8 cellular contexts compared by ENCODE assay signal in genomic region chr22:37608477-37609239, GRCh38. TPM values are rescaled to one million over a fixed set of nuclear protein-coding genes. Genes with fewer than 3 reads are reported as not detected.
DNase-seq lines count a peak whose midpoint lies in the region; ATAC-seq and TF ChIP-seq lines count a peak whose summit lies in the region.

GGA1 (plus strand) TSS chr22:37608834; CDS start chr22:37608861, 27 bp downstream.

- H3K27ac ChIP-seq in SU-DHL-6 (ENCODE audit: low read depth, low read length), result peak within 1 kb of the TSS; percentile 95
- peak within 1 kb of the TSS; percentile 91 to 94 for H3K27ac ChIP-seq in thoracic aorta

- peak within 1 kb of the TSS; percentile 86 for H3K9ac ChIP-seq in SU-DHL-6 (ENCODE audit: low read length)

- H3K4me3 Mint-ChIP-seq in activated naive CD8-positive, alpha-beta T cell treated with anti-CD3 and anti-CD28 coated beads, Interleukin-2, amount 10 ng/mL, durations not matched to agents 7 days and 5 days, result peak within 1 kb of the TSS; percentile 95
- H3K4me3 Mint-ChIP-seq in glutamatergic neuron (ENCODE audit: unreplicated experiment) (peak within 1 kb of the TSS; percentile 98), osteocyte (ENCODE audit: unreplicated experiment) (peak within 1 kb of the TSS; percentile 85)

- H3K4me3 ChIP-seq in GM12864 (ENCODE audit: low read depth, low read length) (peak within 1 kb of the TSS; percentile 76), SU-DHL-6 (ENCODE audit: insufficient read depth, low read length, poor library complexity, severe bottlenecking) (peak within 1 kb of the TSS; percentile 88), thoracic aorta (peak within 1 kb of the TSS; percentile 74)

- peaks cover 30% of the 10 kb centered on the region for H3K79me2 ChIP-seq in SU-DHL-6 (ENCODE audit: insufficient read depth, low read length)

- peaks cover 20% of the 10 kb centered on the region for H3F3A ChIP-seq in SU-DHL-6 (ENCODE audit: insufficient read depth)

- H3K9me3 Mint-ChIP-seq in activated naive CD8-positive, alpha-beta T cell treated with anti-CD3 and anti-CD28 coated beads, Interleukin-2, amount 10 ng/mL, durations not matched to agents 7 days and 5 days, result no peaks in the 10 kb centered on the region
- H3K9me3 Mint-ChIP-seq in glutamatergic neuron (ENCODE audit: unreplicated experiment), result peaks cover 10% of the 10 kb centered on the region
- no peaks in the 10 kb centered on the region for H3K9me3 Mint-ChIP-seq in osteocyte (ENCODE audit: unreplicated experiment)

- peaks cover 50% of the 10 kb centered on the region for H3K4me1 Mint-ChIP-seq in activated naive CD8-positive, alpha-beta T cell treated with anti-CD3 and anti-CD28 coated beads, Interleukin-2, amount 10 ng/mL, durations not matched to agents 7 days and 5 days
- H3K4me1 Mint-ChIP-seq in glutamatergic neuron (ENCODE audit: low read depth, unreplicated experiment) (peaks cover 7% of the 10 kb centered on the region), osteocyte (ENCODE audit: unreplicated experiment) (peaks cover 36% of the 10 kb centered on the region)

- H3K36me3 ChIP-seq in SU-DHL-6 (ENCODE audit: low read length) (no peaks in the 10 kb centered on the region), thoracic aorta (no peaks in the 10 kb centered on the region)

- no peaks in the 10 kb centered on the region for H3K9me3 ChIP-seq in SU-DHL-6 (ENCODE audit: insufficient read depth, low read length)
- no peaks in the 10 kb centered on the region for H3K9me3 ChIP-seq in thoracic aorta

- H3K9me2 ChIP-seq in SU-DHL-6 (replicated peaks; ENCODE audit: insufficient read depth, low read length), result no peaks in the 10 kb centered on the region

- POLR2A ChIA-PET in activated naive CD8-positive, alpha-beta T cell treated with anti-CD3 and anti-CD28 coated beads, Interleukin-2, amount 10 ng/mL, durations not matched to agents 7 days and 5 days (lab: Charles Lee), result interaction anchor here (0.6 to 4.5 kb wide), 26 partner anchors 10 to 386 kb away, joined by 3 to 51 read pairs (median 5); partner anchors contain the start of genes GCAT, LGALS1, NOL12 and PDXP

- H2AFZ ChIP-seq in SU-DHL-6 (ENCODE audit: low read depth, low read length, severe bottlenecking), result peak within 1 kb of the TSS; percentile 98

- H3K27me3 Mint-ChIP-seq in activated naive CD8-positive, alpha-beta T cell treated with anti-CD3 and anti-CD28 coated beads, Interleukin-2, amount 10 ng/mL, durations not matched to agents 7 days and 5 days, result peaks cover 7% of the 10 kb centered on the region
- H3K27me3 Mint-ChIP-seq in glutamatergic neuron (ENCODE audit: unreplicated experiment) (peaks cover 11% of the 10 kb centered on the region), osteocyte (ENCODE audit: unreplicated experiment) (peaks cover 16% of the 10 kb centered on the region)

- H3K27ac Mint-ChIP-seq in activated naive CD8-positive, alpha-beta T cell treated with anti-CD3 and anti-CD28 coated beads, Interleukin-2, amount 10 ng/mL, durations not matched to agents 7 days and 5 days, result peak within 1 kb of the TSS; percentile 98
- peak within 1 kb of the TSS; percentile 99 for H3K27ac Mint-ChIP-seq in glutamatergic neuron (ENCODE audit: unreplicated experiment)
- H3K27ac Mint-ChIP-seq in osteocyte (ENCODE audit: unreplicated experiment), result peak within 1 kb of the TSS; percentile 99

- peak within 1 kb of the TSS; percentile 88 for H3K4me2 ChIP-seq in SU-DHL-6 (ENCODE audit: low read depth, low read length, poor library complexity, severe bottlenecking)

- DNase-seq in GM12864 (ENCODE audit: low read depth) (peak; percentile 96), NCI-H1417 (lab: John Stamatoyannopoulos, UW) (peak; percentile 87 to 96 (median 96)), glutamatergic neuron (peak; percentile 91), osteocyte (ENCODE audit: extremely low spot score, unreplicated experiment) (peak; percentile 98), thoracic aorta (ENCODE audit: low spot score) (peak; percentile 79)
- peak; percentile 97 for DNase-seq in activated naive CD8-positive, alpha-beta T cell treated with anti-CD3 and anti-CD28 coated beads, Interleukin-2, amount 10 ng/mL, durations not matched to agents 7 days and 5 days

- TF ChIP-seq CTCF in GM12864 (IDR thresholded peaks at IDR 0.05; ENCODE audit: low read depth, low read length, missing control alignments), result no peak
- TF ChIP-seq CTCF in SU-DHL-6 (IDR thresholded peaks at IDR 0.05; ENCODE audit: insufficient read depth, low read length, poor library complexity, severe bottlenecking), result no peak
- TF ChIP-seq CTCF in glutamatergic neuron (IDR thresholded peaks at IDR 0.05; ENCODE audit: partially characterized antibody, unreplicated experiment), result no peak
- TF ChIP-seq CTCF in osteocyte (IDR thresholded peaks at IDR 0.05), result no peak
- TF ChIP-seq CTCF in thoracic aorta (IDR thresholded peaks at IDR 0.05), result peak; percentile 12

- H3K27me3 ChIP-seq in SU-DHL-6 (ENCODE audit: low read length) (no peaks in the 10 kb centered on the region), thoracic aorta (replicated peaks; ENCODE audit: insufficient read depth) (no peaks in the 10 kb centered on the region)

- H3K36me3 Mint-ChIP-seq in activated naive CD8-positive, alpha-beta T cell treated with anti-CD3 and anti-CD28 coated beads, Interleukin-2, amount 10 ng/mL, durations not matched to agents 7 days and 5 days, result peaks cover 2% of the 10 kb centered on the region
- no peaks in the 10 kb centered on the region for H3K36me3 Mint-ChIP-seq in glutamatergic neuron (ENCODE audit: unreplicated experiment)
- H3K36me3 Mint-ChIP-seq in osteocyte (ENCODE audit: unreplicated experiment), result no peaks in the 10 kb centered on the region

- ATAC-seq in HG02759 (IDR thresholded peaks at IDR 0.05; ENCODE audit: unreplicated experiment), result peak; percentile 85
- ATAC-seq in activated naive CD8-positive, alpha-beta T cell treated with anti-CD3 and anti-CD28 coated beads, Interleukin-2, amount 10 ng/mL, durations not matched to agents 7 days and 5 days (ENCODE audit: low read depth), result peak; percentile 81
- ATAC-seq in thoracic aorta (ENCODE audit: insufficient number of reproducible peaks, low FRiP score, low read depth), result peak; percentile 76

- no peaks in the 10 kb centered on the region for H4K20me1 ChIP-seq in SU-DHL-6 (ENCODE audit: low read depth, low read length)

- H3K4me1 ChIP-seq in thoracic aorta (ENCODE audit: control insufficient read depth in 1 of 2, low read depth in 2 of 2), result peaks cover 14 to 41% of the 10 kb centered on the region in 2 donors

RNA-seq across cellular contexts. Expression of gene GGA1, which starts in this region (rescaled TPM):
- total RNA-seq in activated naive CD8-positive, alpha-beta T cell treated with anti-CD3 and anti-CD28 coated beads, Interleukin-2, amount 10 ng/mL, durations not matched to agents 7 days and 5 days, result 10 to 100 TPM; 75.3 to 79.5 TPM
- total RNA-seq in glutamatergic neuron (ENCODE audit: unreplicated experiment), result 104 TPM
- total RNA-seq in osteocyte, result 50.0 and 56.1 TPM in 2 replicates
- 10 to 100 TPM; 59.9 to 61.2 TPM for total RNA-seq in thoracic aorta

Comparison
In these comparisons a context has a peak if more than half of its experiments do, and no peak if none do; other contexts are left out.
1. Peak in every context shown above with its lines: DNase-seq, ATAC-seq, H3K4me3 ChIP-seq and H3K27ac ChIP-seq.